Comparison of ENCODE assay signal across 16 cellular contexts in genomic region chr11:72599325-72600117, GRCh38.
A peak's percentile ranks its signal among the peaks of the same experiment; 100 is the strongest.
DNase-seq lines count a peak whose midpoint lies in the region; ATAC-seq and TF ChIP-seq lines count a peak whose summit lies in the region.
"Had no signal": no experiment of that assay in that cellular context is flagged by ENCODE, and none has a peak within 500 bp of the region (broad histone marks: within the 10 kb centered on the region; RNA-seq: fewer than 3 reads in every experiment).

No MANE protein-coding gene starts in this region.

- DNase-seq in CD14-positive monocyte (ENCODE audit: low spot score) (no peak), GM23338 (ENCODE audit: low spot score) (peak; percentile 30), activated B cell treated with CpG ODN at 0.5 μM for 24 hours (no peak), lung microvascular endothelial cell (ENCODE audit: low read depth in 2 of 2) (peak; percentile 6 to 27), medulla oblongata (ENCODE audit: extremely low spot score) (no peak), Calu3 (no peak)
- no peak for DNase-seq in activated CD8-positive, alpha-beta T cell treated with anti-CD3 and anti-CD28 coated beads for 36 hours
- DNase-seq: activated naive CD4-positive, alpha-beta T cell; gastrocnemius medialis; NCI-H2171; pancreas had no signal

- intact Hi-C loops in CD14-positive monocyte (cut with micrococcal nuclease) (no loop called here), activated B cell treated with CpG ODN at 0.5 μM for 24 hours (cut with micrococcal nuclease) (no loop called here), Calu3 (cut with micrococcal nuclease; ENCODE audit: unreplicated experiment) (no loop called here)
- intact Hi-C loops in activated CD8-positive, alpha-beta T cell treated with anti-CD3 and anti-CD28 coated beads for 36 hours (cut with micrococcal nuclease) = no loop called here

- H3F3A ChIP-seq in GM23338 (replicated peaks; ENCODE audit: low read depth) = no peaks in the 10 kb centered on the region

- POLR2A ChIA-PET in activated B cell treated with CpG ODN at 0.5 μM for 24 hours (lab: Charles Lee) = no interaction called here
- POLR2A ChIA-PET in activated CD8-positive, alpha-beta T cell treated with anti-CD3 and anti-CD28 coated beads for 36 hours (lab: Charles Lee) = no interaction called here

- H3K4me3 Mint-ChIP-seq in CD14-positive monocyte = peak overlapping the region in 1 of 2 donors; percentile 44
- H3K4me3 Mint-ChIP-seq in GM23338 = no peak overlapping the region; the same call in 2 of the 3 replicates
- no peak overlapping the region for H3K4me3 Mint-ChIP-seq in activated B cell treated with CpG ODN at 0.5 μM for 24 hours
- no peak overlapping the region for H3K4me3 Mint-ChIP-seq in Calu3 (ENCODE audit: low read depth, unreplicated experiment)
- no peak overlapping the region for H3K4me3 Mint-ChIP-seq in activated CD8-positive, alpha-beta T cell treated with anti-CD3 and anti-CD28 coated beads for 36 hours

- H3K4me1 Mint-ChIP-seq in CD14-positive monocyte (peaks cover 12% of the 10 kb centered on the region), GM23338 (peaks cover 28% of the 10 kb centered on the region), activated B cell treated with CpG ODN at 0.5 μM for 24 hours (no peaks in the 10 kb centered on the region), Calu3 (ENCODE audit: low read depth, unreplicated experiment) (peaks cover 13% of the 10 kb centered on the region)
- H3K4me1 Mint-ChIP-seq in activated CD8-positive, alpha-beta T cell treated with anti-CD3 and anti-CD28 coated beads for 36 hours (ENCODE audit: low read depth) = no peaks in the 10 kb centered on the region

- H3K9me3 Mint-ChIP-seq in CD14-positive monocyte (peaks cover 0 to 2% (median 0%) of the 10 kb centered on the region in 7 donors), GM23338 (no peaks in the 10 kb centered on the region), activated B cell treated with CpG ODN at 0.5 μM for 24 hours (no peaks in the 10 kb centered on the region), Calu3 (ENCODE audit: low read depth, unreplicated experiment) (no peaks in the 10 kb centered on the region)
- no peaks in the 10 kb centered on the region for H3K9me3 Mint-ChIP-seq in activated CD8-positive, alpha-beta T cell treated with anti-CD3 and anti-CD28 coated beads for 36 hours

- no peaks in the 10 kb centered on the region for H3K27me3 ChIP-seq in GM23338 (ENCODE audit: insufficient read depth)
- H3K27me3 ChIP-seq: BLaER1, gastrocnemius medialis, pancreas had no signal

- H3K27me3 Mint-ChIP-seq in CD14-positive monocyte (ENCODE audit: low read depth in 3 of 3) = peaks cover 37 to 80% (median 56%) of the 10 kb centered on the region in 3 donors
- peaks cover 18% of the 10 kb centered on the region for H3K27me3 Mint-ChIP-seq in GM23338 (ENCODE audit: insufficient read depth, low read depth, poor library complexity)
- peaks cover 29% of the 10 kb centered on the region for H3K27me3 Mint-ChIP-seq in activated B cell treated with CpG ODN at 0.5 μM for 24 hours
- H3K27me3 Mint-ChIP-seq in Calu3 (ENCODE audit: unreplicated experiment) = peaks cover 100% of the 10 kb centered on the region
- H3K27me3 Mint-ChIP-seq in activated CD8-positive, alpha-beta T cell treated with anti-CD3 and anti-CD28 coated beads for 36 hours = no peaks in the 10 kb centered on the region

- no peaks in the 10 kb centered on the region for H3K9me2 ChIP-seq in GM23338 (ENCODE audit: insufficient read depth)

- H2AFZ ChIP-seq in GM23338 = no peak overlapping the region

- no peaks in the 10 kb centered on the region; the same call in 1 of the 2 replicates for H4K20me1 ChIP-seq in GM23338 (replicated peaks; ENCODE audit: insufficient read depth)
- H4K20me1 ChIP-seq: BLaER1 had no signal

- H3K27ac Mint-ChIP-seq in CD14-positive monocyte (peak overlapping the region in 2 of 7 donors; percentile 27 to 38), GM23338 (no peak overlapping the region), activated B cell treated with CpG ODN at 0.5 μM for 24 hours (peak overlapping the region; percentile 3), Calu3 (ENCODE audit: unreplicated experiment) (no peak overlapping the region)
- no peak overlapping the region for H3K27ac Mint-ChIP-seq in activated CD8-positive, alpha-beta T cell treated with anti-CD3 and anti-CD28 coated beads for 36 hours

- CTCF ChIA-PET in activated B cell treated with CpG ODN at 0.5 μM for 24 hours (lab: Charles Lee) = interaction anchor here (1.3 kb wide), 1 partner anchor 15 kb away, joined by 6 read pairs; no protein-coding TSS in a partner anchor
- CTCF ChIA-PET in Calu3 (lab: Charles Lee) = interaction anchor here (1.0 to 3.1 kb wide), 8 partner anchors 9 to 128 kb away, joined by 3 to 36 read pairs (median 4); partner anchors contain the start of gene PDE2A
- CTCF ChIA-PET in activated CD8-positive, alpha-beta T cell treated with anti-CD3 and anti-CD28 coated beads for 36 hours (lab: Charles Lee) = interaction anchor here (0.9 to 2.7 kb wide), 6 partner anchors 9 to 128 kb away, joined by 3 to 10 read pairs (median 4); no protein-coding TSS in a partner anchor

- ATAC-seq in GM23338 (peak; percentile 47), activated B cell treated with CpG ODN at 0.5 μM for 24 hours (ENCODE audit: low read depth) (no peak), HG03175 (IDR thresholded peaks at IDR 0.05; ENCODE audit: unreplicated experiment) (no peak)
- no peak for ATAC-seq in activated CD8-positive, alpha-beta T cell treated with anti-CD3 and anti-CD28 coated beads for 36 hours

- H3K36me3 ChIP-seq in GM23338 (ENCODE audit: insufficient read depth) = no peaks in the 10 kb centered on the region
- H3K36me3 ChIP-seq: BLaER1, cardiac muscle cell, gastrocnemius medialis, pancreas had no signal

- TF ChIP-seq CTCF in CD14-positive monocyte (IDR thresholded peaks at IDR 0.05) = peak; percentile 7
- TF ChIP-seq CTCF in GM23338 (conservative IDR thresholded peaks at IDR 0.05; ENCODE audit: low read depth in 2 of 2) = peak; percentile 13 to 51; a peak in 2 of 4 replicates
- TF ChIP-seq CTCF in activated B cell treated with CpG ODN at 0.5 μM for 24 hours (IDR thresholded peaks at IDR 0.05) = no peak
- TF ChIP-seq CTCF in Calu3 (IDR thresholded peaks at IDR 0.05; ENCODE audit: unreplicated experiment) = no peak
- TF ChIP-seq CTCF in activated CD8-positive, alpha-beta T cell treated with anti-CD3 and anti-CD28 coated beads for 36 hours (IDR thresholded peaks at IDR 0.05) = no peak

- no peak overlapping the region for H3K4me2 ChIP-seq in GM23338
- H3K4me2 ChIP-seq: BLaER1, smooth muscle cell had no signal

- BruUV-seq in Calu3 (replicated peaks; lab: Mats Ljungman, UMichigan) = no TSS peak

- H3K27ac ChIP-seq in GM23338 (ENCODE audit: low read depth) = no peak overlapping the region
- H3K27ac ChIP-seq: BLaER1, cardiac muscle cell, gastrocnemius medialis, pancreas, SK-N-MC had no signal

- H3K36me3 Mint-ChIP-seq in CD14-positive monocyte (no peaks in the 10 kb centered on the region), GM23338 (ENCODE audit: low read depth) (no peaks in the 10 kb centered on the region), activated B cell treated with CpG ODN at 0.5 μM for 24 hours (ENCODE audit: low read depth) (no peaks in the 10 kb centered on the region), Calu3 (ENCODE audit: insufficient read depth, unreplicated experiment) (no peaks in the 10 kb centered on the region)
- no peaks in the 10 kb centered on the region for H3K36me3 Mint-ChIP-seq in activated CD8-positive, alpha-beta T cell treated with anti-CD3 and anti-CD28 coated beads for 36 hours (ENCODE audit: low read depth)

- peaks cover 13% of the 10 kb centered on the region; the same call in 1 of the 2 replicates for H3K4me1 ChIP-seq in GM23338 (ENCODE audit: insufficient read depth)
- H3K4me1 ChIP-seq: BLaER1, gastrocnemius medialis, pancreas had no signal

- no peaks in the 10 kb centered on the region for H3K79me2 ChIP-seq in GM23338 (replicated peaks; ENCODE audit: insufficient read depth)

- no peak overlapping the region for H3K4me3 ChIP-seq in GM23338
- H3K4me3 ChIP-seq: BLaER1, cardiac muscle cell, gastrocnemius medialis, pancreas, SK-N-MC, smooth muscle cell had no signal

TF ChIP-seq in GM23338, 12 proteins besides CTCF, POLR2A, EP300 and RAD21 (continues in another document):
- TF ChIP-seq CREB1 (CRISPR knock-in tag; IDR thresholded peaks at IDR 0.05; ENCODE audit: low read depth) (no peak), NANOG (IDR thresholded peaks at IDR 0.05; ENCODE audit: borderline replicate concordance) (no peak), EZH2phosphoT487 (IDR thresholded peaks at IDR 0.05; ENCODE audit: unreplicated experiment) (no peak), STAT1 (IDR thresholded peaks at IDR 0.05; ENCODE audit: unreplicated experiment) (no peak), JUNB (IDR thresholded peaks at IDR 0.05; ENCODE audit: unreplicated experiment) (no peak), POLR2AphosphoS5 (IDR thresholded peaks at IDR 0.05; ENCODE audit: low read depth) (no peak), REST (IDR thresholded peaks at IDR 0.05; ENCODE audit: unreplicated experiment) (no peak), ZNF331 (CRISPR knock-in tag; IDR thresholded peaks at IDR 0.05; ENCODE audit: low read depth) (no peak), ZNF114 (CRISPR knock-in tag; IDR thresholded peaks at IDR 0.05) (no peak)

Comparison
In these comparisons a context has a peak if more than half of its experiments do, and no peak if none do; other contexts are left out.
1. DNase-seq: peak in GM23338 (single experiment) and lung microvascular endothelial cell (2 of 2); none in CD14-positive monocyte (single experiment), activated B cell treated with CpG ODN at 0.5 μM for 24 hours (single experiment), medulla oblongata (single experiment), Calu3 (single experiment) and activated CD8-positive, alpha-beta T cell treated with anti-CD3 and anti-CD28 coated beads for 36 hours (single experiment).
2. CTCF ChIP-seq: peak in CD14-positive monocyte (single experiment) and GM23338 (2 of 2); none in activated B cell treated with CpG ODN at 0.5 μM for 24 hours (single experiment), Calu3 (single experiment) and activated CD8-positive, alpha-beta T cell treated with anti-CD3 and anti-CD28 coated beads for 36 hours (single experiment).